8 cellular contexts compared by ENCODE assay signal in genomic region chr14:59511916-59512530, GRCh38. TPM values are rescaled to one million over a fixed set of nuclear protein-coding genes. Genes with fewer than 3 reads are reported as not detected.
DNase-seq lines count a peak whose midpoint lies in the region; ATAC-seq and TF ChIP-seq lines count a peak whose summit lies in the region.

No MANE protein-coding gene starts in this region.

- DNase-seq in left ventricle myocardium inferior (no peak), left cardiac atrium (no peak), NCI-H345 (lab: John Stamatoyannopoulos, UW) (peak; percentile 28), endodermal cell (peak; percentile 88), upper lobe of right lung (no peak), MV-4-11 (lab: John Stamatoyannopoulos, UW) (no peak), Peyer's patch (no peak)
- DNase-seq in activated CD4-positive, alpha-beta T cell treated with anti-CD3 and anti-CD28 coated beads, Interleukin-2, amount 50 U/mL, for 1 hour = no peak

- H3K4me3 ChIP-seq in left ventricle myocardium inferior (no peak overlapping the region), endodermal cell (ENCODE audit: low read length) (no peak overlapping the region), upper lobe of right lung (no peak overlapping the region), Peyer's patch (no peak overlapping the region)

- no peak for TF ChIP-seq POLR2A in Peyer's patch (IDR thresholded peaks at IDR 0.05)

- H3K27ac ChIP-seq in left ventricle myocardium inferior (replicated peaks) = no peak overlapping the region
- H3K27ac ChIP-seq in endodermal cell (ENCODE audit: low read depth, low read length) = no peak overlapping the region
- H3K27ac ChIP-seq in upper lobe of right lung = no peak overlapping the region
- H3K27ac ChIP-seq in Peyer's patch = no peak overlapping the region

- peaks cover 6% of the 10 kb centered on the region for H3K4me1 Mint-ChIP-seq in endodermal cell

- TF ChIP-seq CTCF in left ventricle myocardium inferior (IDR thresholded peaks at IDR 0.05; ENCODE audit: borderline replicate concordance) (peak; percentile 40), endodermal cell (conservative IDR thresholded peaks at IDR 0.05) (peak; percentile 90), upper lobe of right lung (IDR thresholded peaks at IDR 0.05) (peak; percentile 20), Peyer's patch (IDR thresholded peaks at IDR 0.05) (peak in 3 of 6 experiments; percentile 30 to 49 (median 34))

- H3K27ac Mint-ChIP-seq in endodermal cell = no peak overlapping the region

- no peaks in the 10 kb centered on the region for H3K36me3 ChIP-seq in left ventricle myocardium inferior
- no peaks in the 10 kb centered on the region for H3K36me3 ChIP-seq in endodermal cell (ENCODE audit: control insufficient read depth, insufficient read depth, low read length)
- H3K36me3 ChIP-seq in upper lobe of right lung = no peaks in the 10 kb centered on the region
- H3K36me3 ChIP-seq in Peyer's patch = no peaks in the 10 kb centered on the region

- intact Hi-C loops in left ventricle myocardium inferior (cut with micrococcal nuclease) = no loop called here
- intact Hi-C loops in left cardiac atrium (cut with DNase I) = no loop called here
- intact Hi-C loops in upper lobe of right lung (cut with DNase I) = no loop called here

- no peaks in the 10 kb centered on the region for H3K36me3 Mint-ChIP-seq in endodermal cell (ENCODE audit: low read depth)

- WGBS in endodermal cell (ENCODE audit: insufficient coverage in 1 of 2, insufficient read length in 1 of 2), 2 experiments = 90 to 91% methylated on average over 2 to 4 of the region's 4 CpGs

- peaks cover 29% of the 10 kb centered on the region for H3K9me3 Mint-ChIP-seq in endodermal cell

- no peak overlapping the region for H3K4me3 Mint-ChIP-seq in endodermal cell

- ATAC-seq in left cardiac atrium (no peak), upper lobe of right lung (no peak)

- H3K27me3 ChIP-seq in left ventricle myocardium inferior (ENCODE audit: low read depth) (peaks cover 16% of the 10 kb centered on the region), endodermal cell (ENCODE audit: control insufficient read depth, insufficient read depth, low read length, poor library complexity, severe bottlenecking) (no peaks in the 10 kb centered on the region), upper lobe of right lung (no peaks in the 10 kb centered on the region), Peyer's patch (no peaks in the 10 kb centered on the region)

- H3K27me3 Mint-ChIP-seq in endodermal cell (ENCODE audit: insufficient read depth) = peaks cover 5% of the 10 kb centered on the region

- no peak overlapping the region for H3K9ac ChIP-seq in endodermal cell (ENCODE audit: extremely low read depth, low read length, poor library complexity, severe bottlenecking)

- H3K9me3 ChIP-seq in left ventricle myocardium inferior (replicated peaks) (no peaks in the 10 kb centered on the region), endodermal cell (ENCODE audit: control insufficient read depth, low read length) (no peaks in the 10 kb centered on the region), upper lobe of right lung (no peaks in the 10 kb centered on the region), Peyer's patch (no peaks in the 10 kb centered on the region)

- no peaks in the 10 kb centered on the region for H3K4me1 ChIP-seq in left ventricle myocardium inferior
- peaks cover 3% of the 10 kb centered on the region for H3K4me1 ChIP-seq in endodermal cell (ENCODE audit: control insufficient read depth, insufficient read depth, low read length)
- H3K4me1 ChIP-seq in upper lobe of right lung = no peaks in the 10 kb centered on the region
- H3K4me1 ChIP-seq in Peyer's patch = peaks cover 0 to 9% (median 2%) of the 10 kb centered on the region in 4 donors

RNA-seq across cellular contexts. Expression of gene JKAMP, which starts 27.7 kb away (rescaled TPM):
- total RNA-seq in left ventricle myocardium inferior (23.5 TPM), left cardiac atrium (10 to 100 TPM; 31.6 to 31.7 TPM), endodermal cell (10 to 100 TPM; 42.5 to 57.2 TPM), upper lobe of right lung (34.4 TPM), Peyer's patch (10 to 100 TPM; 24.8 to 70.4 (median 59.8) TPM)
- 70.5 TPM for polyA plus RNA-seq in endodermal cell (2013, experiment 1 of 2)
- polyA plus RNA-seq in endodermal cell (2013, experiment 2 of 2) = 66.5 TPM

RNA-seq across cellular contexts. Expression of gene L3HYPDH, which starts 27.8 kb away (rescaled TPM):
- total RNA-seq in left ventricle myocardium inferior (9.1 TPM), left cardiac atrium (10 to 100 TPM; 15.2 to 22.0 TPM), endodermal cell (10 to 100 TPM; 24.7 to 30.3 TPM), upper lobe of right lung (19.5 TPM), Peyer's patch (10 to 100 TPM; 17.3 to 86.6 (median 43.3) TPM)
- 15.1 TPM for polyA plus RNA-seq in endodermal cell (2013, experiment 1 of 2)
- polyA plus RNA-seq in endodermal cell (2013, experiment 2 of 2) = 14.0 TPM

RNA-seq across cellular contexts. Expression of gene GPR135, which starts 46.8 kb away (rescaled TPM):
- total RNA-seq in left ventricle myocardium inferior (2.2 TPM), left cardiac atrium (1 to 10 TPM; 2.7 to 2.8 TPM), endodermal cell (1 to 10 TPM; 4.1 to 4.5 TPM), upper lobe of right lung (2.1 TPM), Peyer's patch (1 to 10 TPM; 2.8 to 8.8 (median 6.0) TPM)
- polyA plus RNA-seq in endodermal cell (2013, experiment 1 of 2) = 1.5 TPM
- 1.6 TPM for polyA plus RNA-seq in endodermal cell (2013, experiment 2 of 2)

Comparison
In these comparisons a context has a peak if more than half of its experiments do, and no peak if none do; other contexts are left out.
1. DNase-seq: peak in NCI-H345 (single experiment) and endodermal cell (single experiment); none in left ventricle myocardium inferior (single experiment), left cardiac atrium (single experiment), upper lobe of right lung (single experiment), MV-4-11 (single experiment), Peyer's patch (0 of 3) and activated CD4-positive, alpha-beta T cell treated with anti-CD3 and anti-CD28 coated beads, Interleukin-2, amount 50 U/mL, for 1 hour (single experiment).